In the genomic region with DNA sequence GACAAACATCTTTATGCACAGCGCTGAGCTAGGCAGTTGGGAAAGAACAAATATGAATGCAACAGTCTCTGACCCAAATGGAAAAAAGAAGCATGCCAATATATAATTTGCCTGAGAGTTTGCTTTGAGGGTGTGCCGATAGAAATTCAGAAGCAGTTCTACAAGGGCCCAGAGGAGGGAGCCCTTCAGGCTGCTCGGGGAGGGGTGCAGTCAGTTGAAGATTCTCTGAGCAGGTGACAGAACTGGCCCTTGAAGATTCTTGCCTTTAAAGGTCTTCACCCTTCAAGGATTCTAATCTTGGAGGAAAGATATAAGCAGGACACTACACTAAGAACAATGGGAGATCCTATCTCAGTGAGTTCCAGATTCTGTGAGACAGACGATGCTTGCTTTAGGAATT, we compare ENCODE assay signal across 9 cellular contexts. TPM values are rescaled to one million over a fixed set of nuclear protein-coding genes. Genes with fewer than 3 reads are reported as not detected.
DNase-seq lines count a peak whose midpoint lies in the region; ATAC-seq and TF ChIP-seq lines count a peak whose summit lies in the region.
"Had no signal": no experiment of that assay in that cellular context is flagged by ENCODE, and none has a peak within 500 bp of the region (broad histone marks: within the 10 kb centered on the region; RNA-seq: fewer than 3 reads in every experiment).

No MANE protein-coding gene starts in this region.

- no peaks in the 10 kb centered on the region for H3K9me3 ChIP-seq in left ventricle myocardium inferior (replicated peaks)
- H3K9me3 ChIP-seq in aorta (ENCODE audit: control insufficient read depth, low read length): no peaks in the 10 kb centered on the region

- DNase-seq in GM10266 (ENCODE audit: extremely low spot score) (peak; percentile 44), HFFc6 (no peak), SK-MEL-5 (ENCODE audit: low read depth, low spot score) (peak; percentile 60), left ventricle myocardium inferior (no peak), aorta (no peak), mucosa of gallbladder (ENCODE audit: low spot score) (no peak), NOMO-1 treated with DMSO at 0.1 percent for 48 hours (lab: John Stamatoyannopoulos, UW; ENCODE audit: unreplicated experiment) (no peak)

- H3K27ac ChIP-seq in left ventricle myocardium inferior (replicated peaks): no peak overlapping the region
- no peak overlapping the region for H3K27ac ChIP-seq in aorta (ENCODE audit: low read depth in 1 of 2, low read length in 2 of 2)

- H3K4me1 ChIP-seq in left ventricle myocardium inferior (peaks cover 9% of the 10 kb centered on the region), aorta (ENCODE audit: control insufficient read depth in 1 of 2, insufficient read depth in 2 of 2, low read length in 2 of 2) (no peaks in the 10 kb centered on the region)

- 39 to 51% methylated on average over 4 of the region's 4 CpGs for WGBS in aorta, 2 donors

- H3K4me1 Mint-ChIP-seq in HFFc6 (ENCODE audit: low read depth): peaks cover 67% of the 10 kb centered on the region

- no peak overlapping the region for H3K4me3 Mint-ChIP-seq in HFFc6
- H3K4me3 Mint-ChIP-seq: memory B cell had no signal

- peaks cover 15% of the 10 kb centered on the region for H3K27me3 ChIP-seq in left ventricle myocardium inferior (ENCODE audit: low read depth)
- H3K27me3 ChIP-seq in aorta (ENCODE audit: control insufficient read depth in 1 of 2, insufficient read depth in 2 of 2, low read length in 1 of 2): no peaks in the 10 kb centered on the region

- no peaks in the 10 kb centered on the region for H3K27me3 Mint-ChIP-seq in HFFc6 (ENCODE audit: insufficient read depth)

- ATAC-seq in aorta (ENCODE audit: low FRiP score) (peak; percentile 48), HG03469 (IDR thresholded peaks at IDR 0.05; ENCODE audit: unreplicated experiment) (no peak)

- H3K36me3 Mint-ChIP-seq in HFFc6 (ENCODE audit: low read depth): no peaks in the 10 kb centered on the region

- intact Hi-C loops in left ventricle myocardium inferior (cut with micrococcal nuclease): loop anchor here (5.0 kb wide), 1 partner anchor 422 kb away; no protein-coding TSS in a partner anchor
- intact Hi-C loops in aorta (cut with DNase I): loop anchor here (5.0 to 10.0 kb wide), 5 partner anchors 268 to 558 kb away; no protein-coding TSS in a partner anchor

- H3K36me3 ChIP-seq in left ventricle myocardium inferior (no peaks in the 10 kb centered on the region), aorta (ENCODE audit: control insufficient read depth in 1 of 2, insufficient read depth in 2 of 2, low read length in 1 of 2) (no peaks in the 10 kb centered on the region)

- TF ChIP-seq CTCF in GM10266 (IDR thresholded peaks at IDR 0.05; ENCODE audit: control insufficient read depth, insufficient read depth, low read depth, missing control alignments): peak; percentile 48
- peak; percentile 79 for TF ChIP-seq CTCF in HFFc6 (IDR thresholded peaks at IDR 0.05)
- peak; percentile 79 for TF ChIP-seq CTCF in left ventricle myocardium inferior (IDR thresholded peaks at IDR 0.05; ENCODE audit: borderline replicate concordance)

- H3K9me3 Mint-ChIP-seq in HFFc6: no peaks in the 10 kb centered on the region

- in situ Hi-C loops in SK-MEL-5 (cut with HindIII; ENCODE audit: low pct_unique_long_range_greater_than_20kb, low sequenced_read_pairs): no loop called here

- H3K27ac Mint-ChIP-seq in HFFc6: peak overlapping the region; percentile 55
- H3K27ac Mint-ChIP-seq: memory B cell had no signal

- H3K4me3 ChIP-seq in left ventricle myocardium inferior: no peak overlapping the region
- no peak overlapping the region for H3K4me3 ChIP-seq in aorta (ENCODE audit: low read length in 2 of 2)

RNA-seq across cellular contexts. Expression of gene PAPPA, which starts 3.7 kb away (rescaled TPM):
- 10 to 100 TPM in 5 of 6 experiments, 1 to 10 TPM in 1; 8.2 to 13.2 (median 12.3) TPM for total RNA-seq in HFFc6 (2021; fragmentation: NEBNext Ultra II Directional; extraction: Animal tissue kit (Norgen Biotek cat#: 25700))
- total RNA-seq in SK-MEL-5 (2014; rRNA removed; shearing (Covaris generic)): 0.05 and 0.08 TPM in 2 replicates
- 0.08 and 0.13 TPM in 2 replicates for polyA plus RNA-seq in SK-MEL-5 (2015; cell fraction: cytosol; rRNA removed)
- 0.14 TPM in 1 of 2 replicates, not detected in the other for polyA plus RNA-seq in SK-MEL-5 (2015; cell fraction: nucleus; rRNA removed)
- 0.69 TPM for total RNA-seq in left ventricle myocardium inferior
- total RNA-seq in aorta: 10 to 100 TPM; 13.2 to 16.6 TPM
- 1 to 10 TPM in 1 of 2 donors, under 1 TPM in 1; 0.50 to 1.3 TPM for polyA plus RNA-seq in aorta
- 5.6 TPM for total RNA-seq in mucosa of gallbladder

Comparison
In these comparisons a context has a peak if more than half of its experiments do, and no peak if none do; other contexts are left out.
1. DNase-seq: peak in GM10266 (single experiment) and SK-MEL-5 (single experiment); none in HFFc6 (single experiment), left ventricle myocardium inferior (single experiment), aorta (0 of 2), mucosa of gallbladder (single experiment) and NOMO-1 treated with DMSO at 0.1 percent for 48 hours (single experiment).
2. Peak in every context shown above with its lines, with median percentiles within 50 percentile points of each other: CTCF ChIP-seq.